Comparison of ENCODE assay signal across 8 cellular contexts in genomic region chr13:21478881-21479808, GRCh38. TPM values are rescaled to one million over a fixed set of nuclear protein-coding genes. Genes with fewer than 3 reads are reported as not detected.
A peak's percentile ranks its signal among the peaks of the same experiment; 100 is the strongest.
DNase-seq lines count a peak whose midpoint lies in the region; ATAC-seq, FAIRE-seq and TF ChIP-seq lines count a peak whose summit lies in the region.

No MANE protein-coding gene starts in this region.

- H3K36me3 Mint-ChIP-seq in CD4-positive, CD25-positive, alpha-beta regulatory T cell, result no peaks in the 10 kb centered on the region
- H3K36me3 Mint-ChIP-seq in WTC11 (no peaks in the 10 kb centered on the region), type B pancreatic cell (no peaks in the 10 kb centered on the region)

- no peaks in the 10 kb centered on the region for H3K9me3 Mint-ChIP-seq in CD4-positive, CD25-positive, alpha-beta regulatory T cell
- H3K9me3 Mint-ChIP-seq in WTC11 (no peaks in the 10 kb centered on the region), type B pancreatic cell (no peaks in the 10 kb centered on the region)

- peak; percentile 54 for FAIRE-seq in endometrium (lab: Jason Lieb, UNC)

- H3K4me3 Mint-ChIP-seq in CD4-positive, CD25-positive, alpha-beta regulatory T cell, result peak overlapping the region in 2 of 4 donors; percentile 29 to 52
- H3K4me3 Mint-ChIP-seq in WTC11 (peak overlapping the region; percentile 18; the same call in 1 of the 2 replicates), type B pancreatic cell (peak overlapping the region; percentile 51)

- POLR2A ChIA-PET in WTC11 (lab: Charles Lee), result no interaction called here

- CTCF ChIA-PET in WTC11 (lab: Charles Lee), result interaction anchor here (1.2 to 2.4 kb wide), 2 partner anchors 181 to 237 kb away, joined by 6 to 11 read pairs; no protein-coding TSS in a partner anchor

- peak; percentile 40 to 63 for ATAC-seq in CD4-positive, CD25-positive, alpha-beta regulatory T cell (ENCODE audit: low read depth in 2 of 2)
- ATAC-seq in WTC11 (peak; percentile 25), HG03521 (IDR thresholded peaks at IDR 0.05; ENCODE audit: unreplicated experiment) (no peak)

- peaks cover 36% of the 10 kb centered on the region for H3K27me3 Mint-ChIP-seq in CD4-positive, CD25-positive, alpha-beta regulatory T cell
- H3K27me3 Mint-ChIP-seq in WTC11 (ENCODE audit: low read depth) (no peaks in the 10 kb centered on the region), type B pancreatic cell (peaks cover 3% of the 10 kb centered on the region)

- no peak overlapping the region for H3K27ac Mint-ChIP-seq in CD4-positive, CD25-positive, alpha-beta regulatory T cell
- H3K27ac Mint-ChIP-seq in WTC11, result no peak overlapping the region
- H3K27ac Mint-ChIP-seq in type B pancreatic cell, result peak overlapping the region; percentile 15

- peaks cover 9% of the 10 kb centered on the region for H3K4me1 ChIP-seq in CD4-positive, CD25-positive, alpha-beta regulatory T cell (ENCODE audit: control insufficient read depth, insufficient read depth, low read length, poor library complexity, severe bottlenecking)

- peaks cover 3% of the 10 kb centered on the region for H3K27me3 ChIP-seq in CD4-positive, CD25-positive, alpha-beta regulatory T cell (ENCODE audit: control insufficient read depth, insufficient read depth, low read length)

- no peak overlapping the region for H3K27ac ChIP-seq in CD4-positive, CD25-positive, alpha-beta regulatory T cell (ENCODE audit: insufficient read depth, low read length, poor library complexity, severe bottlenecking)

- peaks cover 10 to 16% (median 11%) of the 10 kb centered on the region in 4 donors for H3K4me1 Mint-ChIP-seq in CD4-positive, CD25-positive, alpha-beta regulatory T cell
- peaks cover 4% of the 10 kb centered on the region for H3K4me1 Mint-ChIP-seq in WTC11
- H3K4me1 Mint-ChIP-seq in type B pancreatic cell (ENCODE audit: unreplicated experiment), result peaks cover 7% of the 10 kb centered on the region

- DNase-seq in CD4-positive, CD25-positive, alpha-beta regulatory T cell, result peak; percentile 42 to 83 (median 73)
- DNase-seq in GM20000 (ENCODE audit: low spot score) (peak; percentile 58), NCI-H2227 treated with DMSO at 0.1 percent for 48 hours (lab: John Stamatoyannopoulos, UW) (peak; percentile 50), WTC11 (ENCODE audit: low spot score) (no peak), middle frontal gyrus (ENCODE audit: extremely low spot score, low spot score) (peak; percentile 79), type B pancreatic cell (ENCODE audit: extremely low spot score, unreplicated experiment) (no peak)

- no peaks in the 10 kb centered on the region for H3K9me3 ChIP-seq in CD4-positive, CD25-positive, alpha-beta regulatory T cell (ENCODE audit: control insufficient read depth in 2 of 2, low read length in 2 of 2)

- H3K36me3 ChIP-seq in CD4-positive, CD25-positive, alpha-beta regulatory T cell (ENCODE audit: control insufficient read depth, insufficient read depth, low read length), result no peaks in the 10 kb centered on the region

- TF ChIP-seq CTCF in GM20000 (IDR thresholded peaks at IDR 0.05; ENCODE audit: extremely low read depth, missing control alignments) (peak; percentile 24), WTC11 (IDR thresholded peaks at IDR 0.05) (peak; percentile 53), type B pancreatic cell (conservative IDR thresholded peaks at IDR 0.05) (peak; percentile 84)

- H3K4me3 ChIP-seq in CD4-positive, CD25-positive, alpha-beta regulatory T cell (ENCODE audit: low read depth, low read length), result peak overlapping the region; percentile 45

TF ChIP-seq in WTC11, 78 proteins besides CTCF, POLR2A, EP300 and RAD21:
- no peak for TF ChIP-seq HMGA2 (CRISPR knock-in tag; IDR thresholded peaks at IDR 0.05)
- TF ChIP-seq ZMAT4 (CRISPR knock-in tag; IDR thresholded peaks at IDR 0.05), result no peak
- no peak for TF ChIP-seq E2F5 (CRISPR knock-in tag; IDR thresholded peaks at IDR 0.05)
- TF ChIP-seq USF1 (CRISPR knock-in tag; IDR thresholded peaks at IDR 0.05), result no peak
- no peak for TF ChIP-seq ZNF671 (CRISPR knock-in tag; IDR thresholded peaks at IDR 0.05)
- no peak for TF ChIP-seq TEAD4 (CRISPR knock-in tag; IDR thresholded peaks at IDR 0.05)
- no peak for TF ChIP-seq FOXK1 (CRISPR knock-in tag; IDR thresholded peaks at IDR 0.05)
- no peak for TF ChIP-seq EMX1 (CRISPR knock-in tag; IDR thresholded peaks at IDR 0.05)

RNA-seq across cellular contexts. Expression of gene ZDHHC20, which starts 20.0 kb away (rescaled TPM):
- 84.4 TPM for total RNA-seq in CD4-positive, CD25-positive, alpha-beta regulatory T cell
- 10 to 100 TPM; 36.9 to 43.1 (median 39.4) TPM for polyA plus RNA-seq in CD4-positive, CD25-positive, alpha-beta regulatory T cell
- total RNA-seq in WTC11 (2021) (64.7 to 69.7 TPM (median 65.1 TPM) in 3 replicates), type B pancreatic cell (ENCODE audit: low replicate concordance) (78.2 and 98.0 TPM in 2 replicates)

Comparison
In these comparisons a context has a peak if more than half of its experiments do, and no peak if none do; other contexts are left out.
1. DNase-seq: peak in CD4-positive, CD25-positive, alpha-beta regulatory T cell (3 of 3), GM20000 (single experiment), NCI-H2227 treated with DMSO at 0.1 percent for 48 hours (single experiment) and middle frontal gyrus (single experiment); none in WTC11 (single experiment) and type B pancreatic cell (single experiment).
2. CTCF ChIP-seq: peak in every context shown above with its lines; median percentile 84 in type B pancreatic cell; 53 in WTC11; 24 in GM20000.